9 cellular contexts compared by ENCODE assay signal in the genomic region with DNA sequence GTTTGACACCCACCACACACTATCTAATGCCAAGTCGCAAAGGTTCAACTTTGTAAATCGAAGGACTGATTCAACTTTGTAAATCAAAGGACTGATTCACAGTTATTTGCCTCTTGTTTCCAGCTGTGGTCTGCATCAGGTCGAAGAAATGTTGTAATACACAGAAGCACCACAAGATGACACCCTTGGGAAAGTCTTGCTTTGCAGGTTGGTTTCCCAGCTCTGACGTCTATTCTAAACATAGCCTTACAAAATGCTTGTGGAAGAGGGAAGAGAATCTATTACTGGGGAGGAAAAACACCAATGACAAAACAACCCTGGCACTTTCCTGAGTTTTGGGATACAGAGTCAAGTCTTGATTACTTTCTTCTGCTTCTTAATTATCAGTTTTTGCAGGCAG. TPM values are rescaled to one million over a fixed set of nuclear protein-coding genes. Genes with fewer than 3 reads are reported as not detected.
A peak's percentile ranks its signal among the peaks of the same experiment; 100 is the strongest.
DNase-seq lines count a peak whose midpoint lies in the region; ATAC-seq and TF ChIP-seq lines count a peak whose summit lies in the region.
"Had no signal": no experiment of that assay in that cellular context is flagged by ENCODE, and none has a peak within 500 bp of the region (broad histone marks: within the 10 kb centered on the region; RNA-seq: fewer than 3 reads in every experiment).

No MANE protein-coding gene starts in this region.

- H3K4me3 ChIP-seq in OCI-LY1 (ENCODE audit: low read depth, low read length, poor library complexity, severe bottlenecking): no peak overlapping the region
- H3K4me3 ChIP-seq: SJSA1 had no signal

- H3K9me3 Mint-ChIP-seq in activated naive CD4-positive, alpha-beta T cell treated with anti-CD3 and anti-CD28 coated beads, Interleukin-2, amount 10 ng/mL, durations not matched to agents 7 days and 5 days: no peaks in the 10 kb centered on the region

- H3K79me2 ChIP-seq in OCI-LY1 (ENCODE audit: insufficient read depth, low read length): no peaks in the 10 kb centered on the region

- no peak overlapping the region for H3K4me2 ChIP-seq in OCI-LY1 (ENCODE audit: low read length)

- peaks cover 2% of the 10 kb centered on the region for H3K4me1 Mint-ChIP-seq in activated naive CD4-positive, alpha-beta T cell treated with anti-CD3 and anti-CD28 coated beads, Interleukin-2, amount 10 ng/mL, durations not matched to agents 7 days and 5 days

- H3K9me3 ChIP-seq in OCI-LY1 (ENCODE audit: low read length): no peaks in the 10 kb centered on the region
- H3K9me3 ChIP-seq: SJSA1 had no signal

- peak; percentile 70 for ATAC-seq in GM18520 (IDR thresholded peaks at IDR 0.05; ENCODE audit: unreplicated experiment)

- no peak overlapping the region for H3K9ac ChIP-seq in OCI-LY1 (ENCODE audit: low read length)

- peaks cover 21% of the 10 kb centered on the region for H3K27me3 Mint-ChIP-seq in activated naive CD4-positive, alpha-beta T cell treated with anti-CD3 and anti-CD28 coated beads, Interleukin-2, amount 10 ng/mL, durations not matched to agents 7 days and 5 days

- TF ChIP-seq CTCF in C4-2B (conservative IDR thresholded peaks at IDR 0.05) (peak; percentile 83), OCI-LY1 (IDR thresholded peaks at IDR 0.05; ENCODE audit: low read length) (peak; percentile 69)

- H4K20me1 ChIP-seq in OCI-LY1 (ENCODE audit: insufficient read depth, low read length): no peaks in the 10 kb centered on the region

- no peaks in the 10 kb centered on the region for H3K9me2 ChIP-seq in OCI-LY1 (ENCODE audit: low read depth, low read length)

- H3K36me3 ChIP-seq in OCI-LY1 (ENCODE audit: insufficient read depth, low read length): no peaks in the 10 kb centered on the region
- H3K36me3 ChIP-seq: SJSA1 had no signal

- H3K4me1 ChIP-seq in OCI-LY1 (ENCODE audit: insufficient read depth, low read length, severe bottlenecking): no peaks in the 10 kb centered on the region
- H3K4me1 ChIP-seq: SJSA1 had no signal

- H3K36me3 Mint-ChIP-seq in activated naive CD4-positive, alpha-beta T cell treated with anti-CD3 and anti-CD28 coated beads, Interleukin-2, amount 10 ng/mL, durations not matched to agents 7 days and 5 days: no peaks in the 10 kb centered on the region

- peak; percentile 9 for DNase-seq in HuH-7.5 (ENCODE audit: low spot score)
- DNase-seq in activated naive CD4-positive, alpha-beta T cell treated with anti-CD3 and anti-CD28 coated beads, Interleukin-2, amount 10 ng/mL, durations not matched to agents 7 days and 5 days: peak; percentile 53
- peak; percentile 30 for DNase-seq in germinal center (ENCODE audit: low spot score)
- peak; percentile 83 for DNase-seq in pons (ENCODE audit: low spot score)
- no peak for DNase-seq in mesenteric fat pad (ENCODE audit: low spot score)

- H3K4me3 Mint-ChIP-seq in activated naive CD4-positive, alpha-beta T cell treated with anti-CD3 and anti-CD28 coated beads, Interleukin-2, amount 10 ng/mL, durations not matched to agents 7 days and 5 days: no peak overlapping the region

- H3K27me3 ChIP-seq in OCI-LY1 (ENCODE audit: insufficient read depth, low read length): no peaks in the 10 kb centered on the region
- H3K27me3 ChIP-seq: SJSA1 had no signal

- no peak overlapping the region for H2AFZ ChIP-seq in OCI-LY1 (ENCODE audit: low read length)

- no peaks in the 10 kb centered on the region for H3F3A ChIP-seq in OCI-LY1 (ENCODE audit: insufficient read depth, low read length)

- CTCF ChIA-PET in activated naive CD4-positive, alpha-beta T cell treated with anti-CD3 and anti-CD28 coated beads, Interleukin-2, amount 10 ng/mL, durations not matched to agents 7 days and 5 days (lab: Charles Lee): interaction anchor here (0.6 to 5.2 kb wide), 14 partner anchors 8 to 254 kb away, joined by 3 to 94 read pairs (median 3); no protein-coding TSS in a partner anchor

- H3K27ac ChIP-seq in C4-2B (no peak overlapping the region), OCI-LY1 (ENCODE audit: low read depth, low read length, poor library complexity, severe bottlenecking) (no peak overlapping the region)
- H3K27ac ChIP-seq: SJSA1 had no signal

- H3K27ac Mint-ChIP-seq in activated naive CD4-positive, alpha-beta T cell treated with anti-CD3 and anti-CD28 coated beads, Interleukin-2, amount 10 ng/mL, durations not matched to agents 7 days and 5 days: no peak overlapping the region

RNA-seq across cellular contexts. Expression of a gene that starts 35.3 kb away (rescaled TPM):
- total RNA-seq in mesenteric fat pad: not detected
- total RNA-seq: SJSA1 had no signal
